ENCODE assay signal across 27 cellular contexts in genomic region chr14:72815459-72815858, GRCh38.
"Had no signal": no experiment of that assay in that cellular context is flagged by ENCODE, and none has a peak within 500 bp of the region (broad histone marks: within the 10 kb centered on the region; RNA-seq: fewer than 3 reads in every experiment).

No MANE protein-coding gene starts in this region.

- H3K9me3 ChIP-seq: neutrophil, ovary, prostate gland, right lobe of liver, thoracic aorta, thyroid gland had no signal

- DNase-seq: naive B cell; naive thymus-derived CD8-positive, alpha-beta T cell; nephron progenitor cell; nucleus accumbens; ovary; right cardiac atrium; right lobe of liver; sigmoid colon; small intestine; stimulated activated CD4-positive, alpha-beta T cell treated with anti-CD3 and anti-CD28 coated beads, Interleukin-15, amount 100 ng/mL, for 24 hours; stimulated activated CD4-positive, alpha-beta T cell treated with anti-CD3 and anti-CD28 coated beads, Interleukin-2, amount 100 ng/mL, for 24 hours; stimulated activated CD4-positive, alpha-beta T cell treated with anti-CD3 and anti-CD28 coated beads, Interleukin-2, amount 100 ng/mL, for 48 hours; stimulated activated CD4-positive, alpha-beta T cell treated with anti-CD3 and anti-CD28 coated beads, Interleukin-4, amount 100 ng/mL, for 24 hours; stimulated activated naive CD4-positive, alpha-beta T cell treated with Interleukin-2 at 50 U/mL for 16 hours; stomach; thyroid gland; trophoblast cell; upper lobe of left lung had no signal

- ATAC-seq: naive thymus-derived CD8-positive, alpha-beta T cell; natural killer cell treated with Interleukin-12 subunit alpha and Interleukin-12 subunit beta and Interleukin-15 and Interleukin-18, amount 100 ng/mL, for 72 hours; right cardiac atrium; right lobe of liver; stimulated activated effector memory CD8-positive, alpha-beta T cell treated with anti-CD3 and anti-CD28 coated beads, Interleukin-12 subunit alpha, Interleukin-12 subunit beta, amount 100 ng/mL, for 72 hours had no signal

- H3K27ac Mint-ChIP-seq: naive thymus-derived CD8-positive, alpha-beta T cell; natural killer cell treated with Interleukin-12 subunit alpha and Interleukin-12 subunit beta and Interleukin-15 and Interleukin-18, amount 100 ng/mL, for 72 hours; nephron progenitor cell; stimulated activated effector memory CD8-positive, alpha-beta T cell treated with anti-CD3 and anti-CD28 coated beads, Interleukin-12 subunit alpha, Interleukin-12 subunit beta, amount 100 ng/mL, for 72 hours had no signal

- H3K27ac ChIP-seq: neutrophil, ovary, prostate gland, right lobe of liver, sigmoid colon, stomach, thoracic aorta, thyroid gland, tibial nerve, upper lobe of left lung, vagina had no signal

- H3K27me3 ChIP-seq: neutrophil, ovary, right lobe of liver, sigmoid colon, stomach, thyroid gland, tibial nerve, upper lobe of left lung, vagina had no signal

- H3K36me3 Mint-ChIP-seq: naive thymus-derived CD8-positive, alpha-beta T cell had no signal

- H3K4me1 ChIP-seq: prostate gland, thyroid gland, tibial nerve, upper lobe of left lung, vagina had no signal

- H3K4me3 Mint-ChIP-seq: naive thymus-derived CD8-positive, alpha-beta T cell; natural killer cell treated with Interleukin-12 subunit alpha and Interleukin-12 subunit beta and Interleukin-15 and Interleukin-18, amount 100 ng/mL, for 72 hours; nephron progenitor cell; neural crest cell; stimulated activated effector memory CD8-positive, alpha-beta T cell treated with anti-CD3 and anti-CD28 coated beads, Interleukin-12 subunit alpha, Interleukin-12 subunit beta, amount 100 ng/mL, for 72 hours; stimulated activated naive CD8-positive, alpha-beta T cell treated with anti-CD3 and anti-CD28 coated beads, Interleukin-15, Interleukin-2, amounts not matched to agents 100 ng/mL and 50 ng/mL, for 24 hours had no signal

- H3K4me1 Mint-ChIP-seq: neural crest cell had no signal

- H3K36me3 ChIP-seq: neutrophil, ovary, prostate gland, right lobe of liver, sigmoid colon, stomach, thoracic aorta, thyroid gland, tibial nerve, upper lobe of left lung, vagina had no signal

- H3K27me3 Mint-ChIP-seq: naive B cell; naive thymus-derived CD8-positive, alpha-beta T cell; natural killer cell treated with Interleukin-12 subunit alpha and Interleukin-12 subunit beta and Interleukin-15 and Interleukin-18, amount 100 ng/mL, for 72 hours; stimulated activated naive CD8-positive, alpha-beta T cell treated with anti-CD3 and anti-CD28 coated beads, Interleukin-15, Interleukin-2, amounts not matched to agents 100 ng/mL and 50 ng/mL, for 24 hours had no signal

- H3K9me3 Mint-ChIP-seq: natural killer cell treated with Interleukin-12 subunit alpha and Interleukin-12 subunit beta and Interleukin-15 and Interleukin-18, amount 100 ng/mL, for 72 hours had no signal

- H3K4me3 ChIP-seq: ovary, prostate gland, right lobe of liver, sigmoid colon, stomach, thoracic aorta, thyroid gland, tibial nerve, upper lobe of left lung, vagina had no signal
